Comparison of ENCODE assay signal across 28 cellular contexts in genomic region chr1:117046781-117047180, GRCh38.
"Had no signal": no experiment of that assay in that cellular context is flagged by ENCODE, and none has a peak within 500 bp of the region (broad histone marks: within the 10 kb centered on the region; RNA-seq: fewer than 3 reads in every experiment).

No MANE protein-coding gene starts in this region.

- DNase-seq: activated B cell treated with CpG ODN at 0.5 μM for 24 hours; activated CD4-positive, alpha-beta T cell treated with anti-CD3 and anti-CD28 coated beads for 1 hour; activated CD4-positive, alpha-beta T cell treated with anti-CD3 and anti-CD28 coated beads, Interleukin-2, amount 10 ng/mL, durations not matched to agents 24 days and 14 days; activated CD4-positive, alpha-beta T cell treated with anti-CD3 and anti-CD28 coated beads, Interleukin-2, amount 50 U/mL, for 48 hours; activated CD8-positive, alpha-beta memory T cell treated with anti-CD3 and anti-CD28 coated beads for 24 hours; activated effector memory CD4-positive, alpha-beta T cell treated with anti-CD3 and anti-CD28 coated beads, Interleukin-2, amount 50 U/mL, for 16 hours; activated naive CD4-positive, alpha-beta T cell treated with Interleukin-2 at 50 U/mL for 16 hours; activated naive CD8-positive, alpha-beta T cell treated with anti-CD3 and anti-CD28 coated beads, Interleukin-2, amount 50 U/mL, for 24 hours; activated T-cell treated with anti-CD3 and anti-CD28 coated beads, Interleukin-2, amount 50 U/mL, for 4 hours; amniotic stem cell; cortex of kidney; Kasumi-1; KBM-7; NCI-H1417; NCI-H1694 treated with DMSO at 0.1 percent for 48 hours; NCI-H2081 treated with DMSO at 0.1 percent for 48 hours; NCI-H226; NCI-H510A treated with DMSO at 0.1 percent for 48 hours; NCI-H69; NK-92 treated with Interleukin-12 subunit alpha and Interleukin-12 subunit beta, amount 100 ng/mL, for 24 hours; OCI-M1; RPMI8226; T-cell; T-helper 2 cell; T1000 had no signal

- ATAC-seq: activated naive CD4-positive, alpha-beta T cell treated with anti-CD3 and anti-CD28 coated beads, Interleukin-2, amount 50 U/mL, for 72 hours; activated naive CD8-positive, alpha-beta T cell treated with anti-CD3 and anti-CD28 coated beads, Interleukin-2, amount 50 U/mL, for 24 hours; activated T-cell treated with anti-CD3 and anti-CD28 coated beads, Interleukin-2, amount 50 U/mL, for 4 hours; Panc1; Right ventricle myocardium inferior; T-cell had no signal
